Comparison of ENCODE assay signal across 1 cellular context in the genomic region with DNA sequence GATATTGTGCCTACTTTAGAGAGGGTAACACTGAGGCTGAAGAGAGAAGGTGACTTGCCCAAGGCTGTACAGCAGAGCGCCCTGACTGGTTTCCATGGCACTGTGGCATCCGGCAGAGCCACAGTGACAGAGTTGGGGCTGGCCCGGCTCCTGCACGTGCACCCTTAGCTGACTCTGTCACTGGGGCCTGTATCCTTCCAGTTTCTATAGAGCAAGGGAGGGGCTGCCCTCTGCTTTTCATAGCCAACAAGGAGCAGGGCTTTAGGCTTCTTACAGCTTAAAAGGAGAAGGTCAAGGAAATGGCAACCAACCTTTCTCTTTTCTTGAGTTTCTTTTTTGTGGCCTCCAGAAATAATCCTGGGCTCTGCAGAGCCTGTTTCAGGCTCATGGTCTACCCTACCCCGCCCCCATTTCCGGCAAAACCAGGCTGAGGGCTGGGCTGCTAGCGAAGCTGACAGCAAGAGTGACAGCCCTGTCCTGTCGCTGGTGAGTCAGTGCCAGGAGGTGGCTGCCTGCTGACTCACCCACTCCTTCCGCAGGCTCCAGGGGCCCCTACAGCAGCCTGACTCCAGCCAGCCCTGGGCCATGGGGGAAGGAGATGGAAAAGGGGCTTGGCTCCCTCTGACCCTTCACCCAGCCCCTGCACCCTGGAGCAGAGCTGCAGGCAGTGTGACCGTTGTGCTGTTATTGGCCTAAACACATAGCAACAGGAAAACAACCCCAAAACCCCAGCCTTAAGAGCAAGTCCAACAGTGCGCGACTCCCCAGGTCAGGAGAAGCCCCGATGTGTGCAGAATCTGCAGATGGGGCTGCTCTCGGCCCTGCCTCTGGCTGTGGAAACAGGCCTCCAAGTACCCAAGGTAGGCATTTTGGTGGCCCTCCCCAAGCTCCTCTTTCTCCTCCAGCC.
TF ChIP-seq lines count a peak whose summit lies in the region.

No MANE protein-coding gene starts in this region.

TF ChIP-seq in HepG2, 621 proteins besides CTCF, POLR2A, EP300 and RAD21 (continued from another document):
- no peak for TF ChIP-seq JDP2 (CRISPR knock-in tag; IDR thresholded peaks at IDR 0.05; ENCODE audit: borderline replicate concordance)
- TF ChIP-seq ZNF614 (CRISPR knock-in tag; IDR thresholded peaks at IDR 0.05; ENCODE audit: borderline replicate concordance) = peak; percentile 41; the same call in 1 of the 2 replicates
- TF ChIP-seq HNRNPLL (IDR thresholded peaks at IDR 0.05; ENCODE audit: low read depth, low read length, poor library complexity, severe bottlenecking) = peak; percentile 30
- TF ChIP-seq, protein P1, sequence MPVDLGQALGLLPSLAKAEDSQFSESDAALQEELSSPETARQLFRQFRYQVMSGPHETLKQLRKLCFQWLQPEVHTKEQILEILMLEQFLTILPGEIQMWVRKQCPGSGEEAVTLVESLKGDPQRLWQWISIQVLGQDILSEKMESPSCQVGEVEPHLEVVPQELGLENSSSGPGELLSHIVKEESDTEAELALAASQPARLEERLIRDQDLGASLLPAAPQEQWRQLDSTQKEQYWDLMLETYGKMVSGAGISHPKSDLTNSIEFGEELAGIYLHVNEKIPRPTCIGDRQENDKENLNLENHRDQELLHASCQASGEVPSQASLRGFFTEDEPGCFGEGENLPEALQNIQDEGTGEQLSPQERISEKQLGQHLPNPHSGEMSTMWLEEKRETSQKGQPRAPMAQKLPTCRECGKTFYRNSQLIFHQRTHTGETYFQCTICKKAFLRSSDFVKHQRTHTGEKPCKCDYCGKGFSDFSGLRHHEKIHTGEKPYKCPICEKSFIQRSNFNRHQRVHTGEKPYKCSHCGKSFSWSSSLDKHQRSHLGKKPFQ (CRISPR knock-in tag; IDR thresholded peaks at IDR 0.05; ENCODE audit: insufficient replicate concordance) = peak; percentile 85
- TF ChIP-seq, protein P2, sequence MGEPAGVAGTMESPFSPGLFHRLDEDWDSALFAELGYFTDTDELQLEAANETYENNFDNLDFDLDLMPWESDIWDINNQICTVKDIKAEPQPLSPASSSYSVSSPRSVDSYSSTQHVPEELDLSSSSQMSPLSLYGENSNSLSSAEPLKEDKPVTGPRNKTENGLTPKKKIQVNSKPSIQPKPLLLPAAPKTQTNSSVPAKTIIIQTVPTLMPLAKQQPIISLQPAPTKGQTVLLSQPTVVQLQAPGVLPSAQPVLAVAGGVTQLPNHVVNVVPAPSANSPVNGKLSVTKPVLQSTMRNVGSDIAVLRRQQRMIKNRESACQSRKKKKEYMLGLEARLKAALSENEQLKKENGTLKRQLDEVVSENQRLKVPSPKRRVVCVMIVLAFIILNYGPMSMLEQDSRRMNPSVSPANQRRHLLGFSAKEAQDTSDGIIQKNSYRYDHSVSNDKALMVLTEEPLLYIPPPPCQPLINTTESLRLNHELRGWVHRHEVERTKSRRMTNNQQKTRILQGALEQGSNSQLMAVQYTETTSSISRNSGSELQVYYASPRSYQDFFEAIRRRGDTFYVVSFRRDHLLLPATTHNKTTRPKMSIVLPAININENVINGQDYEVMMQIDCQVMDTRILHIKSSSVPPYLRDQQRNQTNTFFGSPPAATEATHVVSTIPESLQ (CRISPR knock-in tag; conservative IDR thresholded peaks at IDR 0.05) = no peak
- TF ChIP-seq SIN3A (IDR thresholded peaks at IDR 0.05; ENCODE audit: borderline replicate concordance, low read depth, low read length) = peak; percentile 42; the same call in 1 of the 2 replicates
- TF ChIP-seq DPF2 (CRISPR knock-in tag; IDR thresholded peaks at IDR 0.05; ENCODE audit: borderline replicate concordance, low read depth) = peak; percentile 34; the same call in 1 of the 2 replicates
- no peak for TF ChIP-seq SIX4 (CRISPR knock-in tag; IDR thresholded peaks at IDR 0.05)
- TF ChIP-seq ZNF121 (CRISPR knock-in tag; IDR thresholded peaks at IDR 0.05) = peak; percentile 44; the same call in 1 of the 2 replicates
- 0 out of 2 replicates have a peak, but pooled peaks have one; percentile 49 for TF ChIP-seq THAP11 (CRISPR knock-in tag; IDR thresholded peaks at IDR 0.05)
- TF ChIP-seq, protein P3, sequence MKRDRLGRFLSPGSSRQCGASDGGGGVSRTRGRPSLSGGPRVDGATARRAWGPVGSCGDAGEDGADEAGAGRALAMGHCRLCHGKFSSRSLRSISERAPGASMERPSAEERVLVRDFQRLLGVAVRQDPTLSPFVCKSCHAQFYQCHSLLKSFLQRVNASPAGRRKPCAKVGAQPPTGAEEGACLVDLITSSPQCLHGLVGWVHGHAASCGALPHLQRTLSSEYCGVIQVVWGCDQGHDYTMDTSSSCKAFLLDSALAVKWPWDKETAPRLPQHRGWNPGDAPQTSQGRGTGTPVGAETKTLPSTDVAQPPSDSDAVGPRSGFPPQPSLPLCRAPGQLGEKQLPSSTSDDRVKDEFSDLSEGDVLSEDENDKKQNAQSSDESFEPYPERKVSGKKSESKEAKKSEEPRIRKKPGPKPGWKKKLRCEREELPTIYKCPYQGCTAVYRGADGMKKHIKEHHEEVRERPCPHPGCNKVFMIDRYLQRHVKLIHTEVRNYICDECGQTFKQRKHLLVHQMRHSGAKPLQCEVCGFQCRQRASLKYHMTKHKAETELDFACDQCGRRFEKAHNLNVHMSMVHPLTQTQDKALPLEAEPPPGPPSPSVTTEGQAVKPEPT (CRISPR knock-in tag; IDR thresholded peaks at IDR 0.05; ENCODE audit: low read depth) = no peak
- no peak for TF ChIP-seq ZNF451 (CRISPR knock-in tag; IDR thresholded peaks at IDR 0.05)
- peak; percentile 37; the same call in 1 of the 2 replicates for TF ChIP-seq RFX1 (IDR thresholded peaks at IDR 0.05)
- peak; percentile 39; the same call in 1 of the 2 replicates for TF ChIP-seq FOXA3 (CRISPR knock-in tag; IDR thresholded peaks at IDR 0.05)
- TF ChIP-seq HMGA1 (CRISPR knock-in tag; conservative IDR thresholded peaks at IDR 0.05) = no peak
- no peak for TF ChIP-seq CAMTA2 (CRISPR knock-in tag; IDR thresholded peaks at IDR 0.05; ENCODE audit: borderline replicate concordance)
- TF ChIP-seq ZFP37 (CRISPR knock-in tag; IDR thresholded peaks at IDR 0.05; ENCODE audit: borderline replicate concordance) = 0 out of 2 replicates have a peak, but pooled peaks have one; percentile 22
- no peak for TF ChIP-seq CHCHD3 (CRISPR knock-in tag; IDR thresholded peaks at IDR 0.05)
- no peak for TF ChIP-seq TFDP1 (CRISPR knock-in tag; IDR thresholded peaks at IDR 0.05; ENCODE audit: borderline replicate concordance)
- TF ChIP-seq, protein P4, sequence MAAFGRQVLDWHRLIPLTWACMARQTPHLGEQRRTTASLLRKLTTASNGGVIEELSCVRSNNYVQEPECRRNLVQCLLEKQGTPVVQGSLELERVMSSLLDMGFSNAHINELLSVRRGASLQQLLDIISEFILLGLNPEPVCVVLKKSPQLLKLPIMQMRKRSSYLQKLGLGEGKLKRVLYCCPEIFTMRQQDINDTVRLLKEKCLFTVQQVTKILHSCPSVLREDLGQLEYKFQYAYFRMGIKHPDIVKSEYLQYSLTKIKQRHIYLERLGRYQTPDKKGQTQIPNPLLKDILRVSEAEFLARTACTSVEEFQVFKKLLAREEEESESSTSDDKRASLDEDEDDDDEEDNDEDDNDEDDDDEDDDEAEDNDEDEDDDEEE (CRISPR knock-in tag; IDR thresholded peaks at IDR 0.05) = no peak
- peak; percentile 98 for TF ChIP-seq FOSL2 (CRISPR knock-in tag; IDR thresholded peaks at IDR 0.05)
- peak; percentile 66; the same call in 1 of the 3 replicates for TF ChIP-seq MXI1 (IDR thresholded peaks at IDR 0.05; ENCODE audit: borderline replicate concordance, low read depth, low read length)
- TF ChIP-seq ZFAT (CRISPR knock-in tag; conservative IDR thresholded peaks at IDR 0.05) = no peak
- TF ChIP-seq, protein P5, sequence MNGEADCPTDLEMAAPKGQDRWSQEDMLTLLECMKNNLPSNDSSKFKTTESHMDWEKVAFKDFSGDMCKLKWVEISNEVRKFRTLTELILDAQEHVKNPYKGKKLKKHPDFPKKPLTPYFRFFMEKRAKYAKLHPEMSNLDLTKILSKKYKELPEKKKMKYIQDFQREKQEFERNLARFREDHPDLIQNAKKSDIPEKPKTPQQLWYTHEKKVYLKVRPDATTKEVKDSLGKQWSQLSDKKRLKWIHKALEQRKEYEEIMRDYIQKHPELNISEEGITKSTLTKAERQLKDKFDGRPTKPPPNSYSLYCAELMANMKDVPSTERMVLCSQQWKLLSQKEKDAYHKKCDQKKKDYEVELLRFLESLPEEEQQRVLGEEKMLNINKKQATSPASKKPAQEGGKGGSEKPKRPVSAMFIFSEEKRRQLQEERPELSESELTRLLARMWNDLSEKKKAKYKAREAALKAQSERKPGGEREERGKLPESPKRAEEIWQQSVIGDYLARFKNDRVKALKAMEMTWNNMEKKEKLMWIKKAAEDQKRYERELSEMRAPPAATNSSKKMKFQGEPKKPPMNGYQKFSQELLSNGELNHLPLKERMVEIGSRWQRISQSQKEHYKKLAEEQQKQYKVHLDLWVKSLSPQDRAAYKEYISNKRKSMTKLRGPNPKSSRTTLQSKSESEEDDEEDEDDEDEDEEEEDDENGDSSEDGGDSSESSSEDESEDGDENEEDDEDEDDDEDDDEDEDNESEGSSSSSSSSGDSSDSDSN (CRISPR knock-in tag; IDR thresholded peaks at IDR 0.05) = peak; percentile 71
- no peak for TF ChIP-seq GPN1 (CRISPR knock-in tag; IDR thresholded peaks at IDR 0.05; ENCODE audit: borderline replicate concordance)
- peak; percentile 42; the same call in 1 of the 2 replicates for TF ChIP-seq ZMYM3 (CRISPR knock-in tag; IDR thresholded peaks at IDR 0.05)
- no peak for TF ChIP-seq IKZF1 (IDR thresholded peaks at IDR 0.05)
TF ChIP-seq in HepG2: peak in this region for 99.
